23 cellular contexts compared by ENCODE assay signal in genomic region chr12:68400231-68400829, GRCh38.
DNase-seq lines count a peak whose midpoint lies in the region; ATAC-seq, FAIRE-seq and TF ChIP-seq lines count a peak whose summit lies in the region.
"Had no signal": no experiment of that assay in that cellular context is flagged by ENCODE, and none has a peak within 500 bp of the region (broad histone marks: within the 10 kb centered on the region; RNA-seq: fewer than 3 reads in every experiment).

No MANE protein-coding gene starts in this region.

- no peak for FAIRE-seq in endothelial cell of umbilical vein (lab: Jason Lieb, UNC)
- FAIRE-seq: G401.6 had no signal

- H3K4me2 ChIP-seq in endothelial cell of umbilical vein (ENCODE audit: insufficient read depth, low read length) = no peak overlapping the region

- no peaks in the 10 kb centered on the region for H3K9me1 ChIP-seq in endothelial cell of umbilical vein (replicated peaks; ENCODE audit: control insufficient read depth, extremely low read depth, insufficient read depth, low read length)

- intact Hi-C loops in A673 (cut with micrococcal nuclease; ENCODE audit: unreplicated experiment) (no loop called here), endothelial cell of umbilical vein (cut with micrococcal nuclease) (no loop called here), cardiac septum (cut with DNase I) (no loop called here)

- H3K36me3 ChIP-seq in A673 (ENCODE audit: insufficient read depth, low read length, poor library complexity, severe bottlenecking) (no peaks in the 10 kb centered on the region), endothelial cell of umbilical vein (ENCODE audit: control insufficient read depth in 2 of 2, extremely low read depth in 1 of 2, insufficient read depth in 2 of 2, low read length in 2 of 2) (no peaks in the 10 kb centered on the region)
- H3K36me3 ChIP-seq: brain microvascular endothelial cell, lower lobe of right lung had no signal

- dilution Hi-C loops in endothelial cell of umbilical vein (cut with MboI; ENCODE audit: extremely low pct_ligation_motif_present, low sequenced_read_pairs) = no loop called here

- H3K4me3 ChIP-seq in A673 (ENCODE audit: low read depth, low read length, poor library complexity, severe bottlenecking) (no peak overlapping the region), endothelial cell of umbilical vein (replicated peaks in 1 of 3; ENCODE audit: insufficient read depth in 1 of 3, low read depth in 1 of 3, low read length in 3 of 3) (no peak overlapping the region)
- H3K4me3 ChIP-seq: lower lobe of right lung had no signal

- H3K79me2 ChIP-seq in endothelial cell of umbilical vein (ENCODE audit: control insufficient read depth, insufficient read depth, low read length) = no peaks in the 10 kb centered on the region

- ATAC-seq in GM19463 (IDR thresholded peaks at IDR 0.05; ENCODE audit: unreplicated experiment) = no peak
- ATAC-seq: CD8-positive, alpha-beta T cell; lower lobe of right lung; naive thymus-derived CD8-positive, alpha-beta T cell had no signal

- no peak overlapping the region for H2AFZ ChIP-seq in endothelial cell of umbilical vein (ENCODE audit: low read depth, low read length)

- POLR2A ChIA-PET in A673 (lab: Charles Lee; ENCODE audit: low non-redundant PET) (no interaction called here), endothelial cell of umbilical vein (lab: Charles Lee) (no interaction called here)

- H3K27me3 ChIP-seq in A673 (replicated peaks; ENCODE audit: insufficient read depth, low read depth, low read length, poor library complexity) (peaks cover 11% of the 10 kb centered on the region), endothelial cell of umbilical vein (ENCODE audit: control insufficient read depth in 2 of 2, insufficient read depth in 2 of 2, low read length in 2 of 2) (no peaks in the 10 kb centered on the region)
- H3K27me3 ChIP-seq: brain microvascular endothelial cell had no signal

- no peak for TF ChIP-seq POLR2A in endothelial cell of umbilical vein (IDR thresholded peaks at IDR 0.05; ENCODE audit: low read depth, low read length)

- H3K27ac ChIP-seq in A673 (ENCODE audit: low read depth, low read length, poor library complexity, severe bottlenecking) (no peak overlapping the region), endothelial cell of umbilical vein (ENCODE audit: insufficient read depth, low read depth, low read length) (no peak overlapping the region)
- H3K27ac ChIP-seq: brain microvascular endothelial cell, lower lobe of right lung had no signal

- CTCF ChIA-PET in A673 (lab: Charles Lee) = no interaction called here
- CTCF ChIA-PET in endothelial cell of umbilical vein (lab: Charles Lee) = no interaction called here

- H3K9me3 ChIP-seq in A673 (ENCODE audit: low read depth, low read length, poor library complexity, severe bottlenecking) (no peaks in the 10 kb centered on the region), endothelial cell of umbilical vein (replicated peaks; ENCODE audit: control insufficient read depth, insufficient read depth, low read length) (no peaks in the 10 kb centered on the region)
- H3K9me3 ChIP-seq: lower lobe of right lung had no signal

- BruUV-seq in A673 (replicated peaks; lab: Mats Ljungman, UMichigan) = no TSS peak
- no TSS peak for BruUV-seq in endothelial cell of umbilical vein (replicated peaks; lab: Mats Ljungman, UMichigan)

- no peak for TF ChIP-seq CTCF in A673 (conservative IDR thresholded peaks at IDR 0.05; ENCODE audit: low read depth, low read length)
- no peak for TF ChIP-seq CTCF in endothelial cell of umbilical vein (IDR thresholded peaks at IDR 0.05; ENCODE audit: extremely low read depth in 1 of 2, insufficient read depth in 1 of 2, low read depth in 1 of 2, low read length in 2 of 2)

- no peak overlapping the region for H3K9ac ChIP-seq in endothelial cell of umbilical vein (replicated peaks; ENCODE audit: extremely low read depth, insufficient read depth, low read length)

- DNase-seq in A673 (ENCODE audit: low spot score) (peak; percentile 63), NCI-H1105 treated with DMSO at 0.1 percent for 48 hours (lab: John Stamatoyannopoulos, UW) (peak; percentile 37), NCI-H2227 treated with DMSO at 0.1 percent for 48 hours (lab: John Stamatoyannopoulos, UW) (peak; percentile 34), endothelial cell of umbilical vein (ENCODE audit: low read depth, low spot score) (peak; percentile 18), globus pallidus (ENCODE audit: low spot score) (no peak), cardiac septum (ENCODE audit: low spot score) (no peak)
- DNase-seq in stimulated activated naive CD4-positive, alpha-beta T cell treated with Interleukin-2 at 50 U/mL for 16 hours (lab: John Stamatoyannopoulos, UW) = no peak
- DNase-seq: ACHN; activated CD4-positive, alpha-beta T cell treated with anti-CD3 and anti-CD28 coated beads for 1 hour; activated CD8-positive, alpha-beta memory T cell treated with anti-CD3 and anti-CD28 coated beads, Interleukin-2, amount 50 U/mL, for 48 hours; activated naive CD4-positive, alpha-beta T cell treated with anti-CD3 and anti-CD28 coated beads, Interleukin-2, amount 50 U/mL, for 16 hours; brain microvascular endothelial cell; CD8-positive, alpha-beta T cell; hypothalamus; Kasumi-1; lower lobe of right lung; naive thymus-derived CD8-positive, alpha-beta T cell; NK-92 treated with Interleukin-12 subunit alpha and Interleukin-12 subunit beta, amount 100 ng/mL, for 24 hours; stimulated activated CD4-positive, alpha-beta T cell treated with anti-CD3 and anti-CD28 coated beads, Interleukin-15, amount 100 ng/mL, for 24 hours; substantia nigra; T-helper 2 cell had no signal

- H3K4me1 ChIP-seq in A673 (ENCODE audit: insufficient read depth, low read length, poor library complexity, severe bottlenecking) (peaks cover 15% of the 10 kb centered on the region), endothelial cell of umbilical vein (ENCODE audit: control insufficient read depth, extremely low read depth, insufficient read depth, low read length) (peaks cover 7% of the 10 kb centered on the region)

- no peaks in the 10 kb centered on the region for H4K20me1 ChIP-seq in endothelial cell of umbilical vein (replicated peaks; ENCODE audit: control insufficient read depth, extremely low read depth, insufficient read depth, low read length)

TF ChIP-seq in endothelial cell of umbilical vein, 7 proteins besides CTCF, POLR2A, EP300 and RAD21:
- TF ChIP-seq POLR2AphosphoS5 (IDR thresholded peaks at IDR 0.05; ENCODE audit: insufficient read depth, low read depth, low read length) (no peak), EZH2 (IDR thresholded peaks at IDR 0.05; ENCODE audit: borderline replicate concordance, low read depth, low read length, severe bottlenecking) (no peak), GATA2 (IDR thresholded peaks at IDR 0.05; ENCODE audit: insufficient read depth, insufficient read length, low read depth, low read length) (no peak), FOS (IDR thresholded peaks at IDR 0.05; ENCODE audit: borderline replicate concordance, insufficient read depth, low read length) (no peak), MYC (IDR thresholded peaks at IDR 0.05; ENCODE audit: low read depth, low read length) (no peak), MAX (IDR thresholded peaks at IDR 0.05; ENCODE audit: insufficient read depth, insufficient read length) (no peak), JUN (IDR thresholded peaks at IDR 0.05; ENCODE audit: borderline replicate concordance, insufficient read depth, insufficient read length, low read depth) (no peak)

Comparison
In these comparisons a context has a peak if more than half of its experiments do, and no peak if none do; other contexts are left out.
1. DNase-seq: peak in A673 (single experiment), NCI-H1105 treated with DMSO at 0.1 percent for 48 hours (single experiment), NCI-H2227 treated with DMSO at 0.1 percent for 48 hours (single experiment) and endothelial cell of umbilical vein (single experiment); none in stimulated activated naive CD4-positive, alpha-beta T cell treated with Interleukin-2 at 50 U/mL for 16 hours (single experiment), globus pallidus (single experiment) and cardiac septum (single experiment).